ENCODE assay signal across 10 cellular contexts in genomic region chr5:893711-894110, GRCh38. TPM values are rescaled to one million over a fixed set of nuclear protein-coding genes. Genes with fewer than 3 reads are reported as not detected.
DNase-seq lines count a peak whose midpoint lies in the region; ATAC-seq and TF ChIP-seq lines count a peak whose summit lies in the region.
"Had no signal": no experiment of that assay in that cellular context is flagged by ENCODE, and none has a peak within 500 bp of the region (broad histone marks: within the 10 kb centered on the region; RNA-seq: fewer than 3 reads in every experiment).

No MANE protein-coding gene starts in this region.

- H3K4me3 ChIP-seq in PC-9 (peak overlapping the region; percentile 64), epithelial cell of proximal tubule (ENCODE audit: low read depth, low read length) (peak overlapping the region; percentile 99)

- no peaks in the 10 kb centered on the region for H3K9me3 Mint-ChIP-seq in activated naive CD4-positive, alpha-beta T cell treated with anti-CD3 and anti-CD28 coated beads, Interleukin-2, amount 10 ng/mL, durations not matched to agents 7 days and 5 days
- H3K9me3 Mint-ChIP-seq in stimulated activated naive B cell treated with anti-CD40 and anti-IgM and Interleukin-4, amounts not matched to agents 10 μg/mL and 1 μg/mL and 100 μg/mL, for 72 hours, result no peaks in the 10 kb centered on the region

- H3K4me2 ChIP-seq in PC-9, result peak overlapping the region; percentile 98

- H2AFZ ChIP-seq in PC-9, result peak overlapping the region; percentile 79

- CTCF ChIA-PET in activated naive CD4-positive, alpha-beta T cell treated with anti-CD3 and anti-CD28 coated beads, Interleukin-2, amount 10 ng/mL, durations not matched to agents 7 days and 5 days (lab: Charles Lee), result interaction anchor here (1.6 to 2.3 kb wide), 2 partner anchors 9 to 11 kb away, joined by 5 to 10 read pairs; no protein-coding TSS in a partner anchor
- CTCF ChIA-PET in PC-9 (lab: Charles Lee), result no interaction called here

- TSS peak; percentile 61 for BruUV-seq in PC-9 (replicated peaks; lab: Mats Ljungman, UMichigan)

- H3F3A ChIP-seq in PC-9 (ENCODE audit: insufficient read depth, low read depth), result no peaks in the 10 kb centered on the region; the same call in 1 of the 2 replicates

- no peaks in the 10 kb centered on the region for H3K9me3 ChIP-seq in PC-9 (ENCODE audit: insufficient read depth, low read depth)
- H3K9me3 ChIP-seq: Peyer's patch had no signal

- DNase-seq in activated naive CD4-positive, alpha-beta T cell treated with anti-CD3 and anti-CD28 coated beads, Interleukin-2, amount 10 ng/mL, durations not matched to agents 7 days and 5 days, result no peak
- DNase-seq in activated naive CD4-positive, alpha-beta T cell (lab: John Stamatoyannopoulos, UW), result no peak
- no peak for DNase-seq in PC-9
- no peak for DNase-seq in epithelial cell of proximal tubule (ENCODE audit: low read depth)
- no peak for DNase-seq in stimulated activated naive B cell treated with anti-CD40 and anti-IgM and Interleukin-4, amounts not matched to agents 10 μg/mL and 1 μg/mL and 100 μg/mL, for 72 hours
- no peak for DNase-seq in inferior parietal cortex (ENCODE audit: extremely low spot score)
- DNase-seq: DMS79 had no signal

- H3K27me3 ChIP-seq in PC-9 (ENCODE audit: insufficient read depth, low read depth), result no peaks in the 10 kb centered on the region
- H3K27me3 ChIP-seq: Peyer's patch had no signal

- H4K20me1 ChIP-seq in PC-9 (ENCODE audit: insufficient read depth), result no peaks in the 10 kb centered on the region; the same call in 1 of the 2 replicates

- no peaks in the 10 kb centered on the region for H3K27me3 Mint-ChIP-seq in activated naive CD4-positive, alpha-beta T cell treated with anti-CD3 and anti-CD28 coated beads, Interleukin-2, amount 10 ng/mL, durations not matched to agents 7 days and 5 days
- no peaks in the 10 kb centered on the region for H3K27me3 Mint-ChIP-seq in stimulated activated naive B cell treated with anti-CD40 and anti-IgM and Interleukin-4, amounts not matched to agents 10 μg/mL and 1 μg/mL and 100 μg/mL, for 72 hours

- peak overlapping the region; percentile 87 for H3K27ac Mint-ChIP-seq in activated naive CD4-positive, alpha-beta T cell treated with anti-CD3 and anti-CD28 coated beads, Interleukin-2, amount 10 ng/mL, durations not matched to agents 7 days and 5 days
- no peak overlapping the region for H3K27ac Mint-ChIP-seq in stimulated activated naive B cell treated with anti-CD40 and anti-IgM and Interleukin-4, amounts not matched to agents 10 μg/mL and 1 μg/mL and 100 μg/mL, for 72 hours

- peaks cover 47% of the 10 kb centered on the region for H3K36me3 Mint-ChIP-seq in activated naive CD4-positive, alpha-beta T cell treated with anti-CD3 and anti-CD28 coated beads, Interleukin-2, amount 10 ng/mL, durations not matched to agents 7 days and 5 days
- peaks cover 18 to 31% of the 10 kb centered on the region in 2 donors for H3K36me3 Mint-ChIP-seq in stimulated activated naive B cell treated with anti-CD40 and anti-IgM and Interleukin-4, amounts not matched to agents 10 μg/mL and 1 μg/mL and 100 μg/mL, for 72 hours

- peaks cover 59% of the 10 kb centered on the region for H3K79me2 ChIP-seq in PC-9 (ENCODE audit: low read depth)

- peak overlapping the region; percentile 85 for H3K4me3 Mint-ChIP-seq in activated naive CD4-positive, alpha-beta T cell treated with anti-CD3 and anti-CD28 coated beads, Interleukin-2, amount 10 ng/mL, durations not matched to agents 7 days and 5 days
- H3K4me3 Mint-ChIP-seq in stimulated activated naive B cell treated with anti-CD40 and anti-IgM and Interleukin-4, amounts not matched to agents 10 μg/mL and 1 μg/mL and 100 μg/mL, for 72 hours, result peak overlapping the region; percentile 74 to 90

- peaks cover 18% of the 10 kb centered on the region for H3K4me1 ChIP-seq in PC-9 (replicated peaks; ENCODE audit: insufficient read depth)

- TF ChIP-seq CTCF in PC-9 (conservative IDR thresholded peaks at IDR 0.05), result no peak
- no peak for TF ChIP-seq CTCF in epithelial cell of proximal tubule (conservative IDR thresholded peaks at IDR 0.05; ENCODE audit: low read depth, low read length)

- peaks cover 40% of the 10 kb centered on the region for H3K4me1 Mint-ChIP-seq in activated naive CD4-positive, alpha-beta T cell treated with anti-CD3 and anti-CD28 coated beads, Interleukin-2, amount 10 ng/mL, durations not matched to agents 7 days and 5 days
- H3K4me1 Mint-ChIP-seq in stimulated activated naive B cell treated with anti-CD40 and anti-IgM and Interleukin-4, amounts not matched to agents 10 μg/mL and 1 μg/mL and 100 μg/mL, for 72 hours, result peaks cover 14 to 21% of the 10 kb centered on the region in 2 donors

- H3K36me3 ChIP-seq in PC-9 (ENCODE audit: low read depth), result peaks cover 19% of the 10 kb centered on the region

- no peaks in the 10 kb centered on the region for H3K9me2 ChIP-seq in PC-9 (ENCODE audit: insufficient read depth)

- intact Hi-C loops in PC-9 (cut with micrococcal nuclease; ENCODE audit: unreplicated experiment), result loop anchor here (5.0 kb wide), 1 partner anchor 281 kb away; the partner anchor contains the start of gene CEP72

- no peak overlapping the region for H3K27ac ChIP-seq in PC-9

- POLR2A ChIA-PET in PC-9 (lab: Charles Lee; ENCODE audit: unreplicated experiment), result no interaction called here

- ATAC-seq in stimulated activated naive B cell treated with anti-CD40 and anti-IgM and Interleukin-4, amounts not matched to agents 10 μg/mL and 1 μg/mL and 100 μg/mL, for 72 hours (replicated peaks), result no peak
- ATAC-seq in GM18511 (IDR thresholded peaks at IDR 0.05; ENCODE audit: unreplicated experiment) (no peak), HG03039 (IDR thresholded peaks at IDR 0.05; ENCODE audit: unreplicated experiment) (no peak)

RNA-seq across cellular contexts. Expression of gene TRIP13, which starts 1.0 kb away (rescaled TPM):
- total RNA-seq in PC-9 (2021), result 56.1 and 74.0 TPM in 2 replicates
- 66.7 and 99.9 TPM in 2 replicates for total RNA-seq in epithelial cell of proximal tubule

RNA-seq across cellular contexts. Expression of gene BRD9, which starts 1.1 kb away (rescaled TPM):
- 102 and 112 TPM in 2 replicates for total RNA-seq in PC-9 (2021)
- total RNA-seq in epithelial cell of proximal tubule, result 41.1 and 42.4 TPM in 2 replicates

RNA-seq across cellular contexts. Expression of gene ZDHHC11, which starts 42.9 kb away (rescaled TPM):
- total RNA-seq in PC-9 (2021), result 13.1 and 19.1 TPM in 2 replicates
- 1.5 and 3.3 TPM in 2 replicates for total RNA-seq in epithelial cell of proximal tubule
